Comparison of ENCODE assay signal across 15 cellular contexts in genomic region chr5:1054799-1055775, GRCh38. TPM values are rescaled to one million over a fixed set of nuclear protein-coding genes. Genes with fewer than 3 reads are reported as not detected.
DNase-seq lines count a peak whose midpoint lies in the region; ATAC-seq and TF ChIP-seq lines count a peak whose summit lies in the region.
"Had no signal": no experiment of that assay in that cellular context is flagged by ENCODE, and none has a peak within 500 bp of the region (broad histone marks: within the 10 kb centered on the region; RNA-seq: fewer than 3 reads in every experiment).

No MANE protein-coding gene starts in this region.

- DNase-seq in left ventricle myocardium inferior (peak; percentile 13), left cardiac atrium (no peak), RWPE1 (ENCODE audit: low spot score) (no peak), right cardiac atrium (peak; percentile 10 to 54 (median 35)), psoas muscle (peak; percentile 10 to 36), tibial artery (no peak), vagina (ENCODE audit: extremely low spot score in 2 of 2) (no peak), brain microvascular endothelial cell (no peak)
- DNase-seq: CD8-positive, alpha-beta memory T cell; NCI-H1436 treated with DMSO at 0.1 percent for 48 hours; NCI-H2081 treated with DMSO at 0.1 percent for 48 hours; NCI-H2227 treated with DMSO at 0.1 percent for 48 hours; NCI-H524 treated with DMSO at 0.1 percent for 48 hours had no signal

- TF ChIP-seq POLR2A in vagina (IDR thresholded peaks at IDR 0.05), result no peak

- intact Hi-C loops in left ventricle myocardium inferior (cut with micrococcal nuclease), result no loop called here
- intact Hi-C loops in left cardiac atrium (cut with DNase I), result no loop called here
- intact Hi-C loops in right cardiac atrium (cut with DNase I), result no loop called here
- intact Hi-C loops in psoas muscle (cut with DNase I), result no loop called here
- intact Hi-C loops in tibial artery (cut with DNase I; ENCODE audit: low total_unique reads), result no loop called here
- intact Hi-C loops in vagina (cut with DNase I), result no loop called here

- POLR2A ChIA-PET in RWPE1 (lab: Yijun Ruan, JAX; ENCODE audit: low non-redundant PET), result no interaction called here

- H3K9me3 ChIP-seq in left ventricle myocardium inferior (replicated peaks) (no peaks in the 10 kb centered on the region), right cardiac atrium (ENCODE audit: control insufficient read depth, low read length) (no peaks in the 10 kb centered on the region), psoas muscle (no peaks in the 10 kb centered on the region), tibial artery (no peaks in the 10 kb centered on the region), vagina (no peaks in the 10 kb centered on the region)
- H3K9me3 ChIP-seq: HAP-1 had no signal

- CTCF ChIA-PET in RWPE1 (lab: Yijun Ruan, JAX), result no interaction called here

- ATAC-seq in left cardiac atrium (no peak), right cardiac atrium (no peak), psoas muscle (no peak)

- TF ChIP-seq CTCF in left ventricle myocardium inferior (IDR thresholded peaks at IDR 0.05; ENCODE audit: borderline replicate concordance), result no peak
- TF ChIP-seq CTCF in RWPE1 (conservative IDR thresholded peaks at IDR 0.05; ENCODE audit: low read depth), result no peak
- no peak for TF ChIP-seq CTCF in psoas muscle (IDR thresholded peaks at IDR 0.05)
- TF ChIP-seq CTCF in tibial artery (IDR thresholded peaks at IDR 0.05), result no peak
- no peak for TF ChIP-seq CTCF in vagina (IDR thresholded peaks at IDR 0.05)
- no peak for TF ChIP-seq CTCF in brain microvascular endothelial cell (IDR thresholded peaks at IDR 0.05; ENCODE audit: low read depth, low read length, missing control alignments)

- H3K36me3 ChIP-seq in left ventricle myocardium inferior (peaks cover 91% of the 10 kb centered on the region), psoas muscle (ENCODE audit: insufficient read depth in 1 of 2, low read depth in 1 of 2) (peaks cover 0 to 11% of the 10 kb centered on the region in 2 donors), tibial artery (peaks cover 4 to 96% (median 64%) of the 10 kb centered on the region in 3 donors), vagina (no peaks in the 10 kb centered on the region), brain microvascular endothelial cell (replicated peaks) (no peaks in the 10 kb centered on the region)

- H3K4me3 ChIP-seq in left ventricle myocardium inferior (no peak overlapping the region), right cardiac atrium (ENCODE audit: low read length) (no peak overlapping the region), psoas muscle (no peak overlapping the region), tibial artery (no peak overlapping the region), vagina (no peak overlapping the region), brain microvascular endothelial cell (ENCODE audit: low read depth, low read length) (no peak overlapping the region)
- H3K4me3 ChIP-seq: HAP-1, SK-N-MC had no signal

- in situ Hi-C loops in brain microvascular endothelial cell (cut with HindIII; ENCODE audit: low pct_ligation_motif_present, low sequenced_read_pairs), result no loop called here

- H3K27ac ChIP-seq in left ventricle myocardium inferior (replicated peaks) (peak overlapping the region; percentile 80), RWPE1 (peak overlapping the region; percentile 30; the same call in 1 of the 2 replicates), right cardiac atrium (ENCODE audit: low read length) (no peak overlapping the region), psoas muscle (no peak overlapping the region), tibial artery (no peak overlapping the region), vagina (no peak overlapping the region), brain microvascular endothelial cell (no peak overlapping the region)
- H3K27ac ChIP-seq: SK-N-MC had no signal

- no peaks in the 10 kb centered on the region for H3K27me3 ChIP-seq in left ventricle myocardium inferior (ENCODE audit: low read depth)
- H3K27me3 ChIP-seq in right cardiac atrium (ENCODE audit: control insufficient read depth, insufficient read depth), result no peaks in the 10 kb centered on the region
- peaks cover 0 to 26% (median 0%) of the 10 kb centered on the region in 3 donors for H3K27me3 ChIP-seq in psoas muscle (ENCODE audit: insufficient read depth in 3 of 3, low read length in 2 of 3)
- no peaks in the 10 kb centered on the region for H3K27me3 ChIP-seq in tibial artery
- no peaks in the 10 kb centered on the region for H3K27me3 ChIP-seq in vagina
- H3K27me3 ChIP-seq in brain microvascular endothelial cell (replicated peaks), result no peaks in the 10 kb centered on the region

- WGBS in right cardiac atrium, result 86% methylated on average over 39 of the region's 39 CpGs
- 88 to 92% (median 91%) methylated on average over 39 of the region's 39 CpGs for WGBS in psoas muscle, 3 donors

- H3K4me1 ChIP-seq in left ventricle myocardium inferior (peaks cover 45% of the 10 kb centered on the region), right cardiac atrium (ENCODE audit: control insufficient read depth, insufficient read depth, low read length) (no peaks in the 10 kb centered on the region), psoas muscle (no peaks in the 10 kb centered on the region), tibial artery (no peaks in the 10 kb centered on the region), vagina (no peaks in the 10 kb centered on the region)
- H3K4me1 ChIP-seq: HAP-1 had no signal

RNA-seq across cellular contexts. Expression of gene NKD2, which starts 46.5 kb away (rescaled TPM):
- 3.7 TPM for total RNA-seq in left ventricle myocardium inferior
- total RNA-seq in left cardiac atrium, result 10 to 100 TPM in 1 of 2 donors, 1 to 10 TPM in 1; 4.4 to 10.4 TPM
- total RNA-seq in right cardiac atrium, result 1 to 10 TPM; 1.9 to 8.6 (median 3.1) TPM
- polyA plus RNA-seq in right cardiac atrium, result 2.6 TPM
- under 1 TPM in 3 of 4 donors, not detected in 1; 0.59 to 0.96 (median 0.83) TPM for total RNA-seq in psoas muscle
- polyA plus RNA-seq in psoas muscle, result under 1 TPM; 0.08 to 0.68 (median 0.35) TPM
- 2.0 TPM for total RNA-seq in vagina
- polyA plus RNA-seq: CD8-positive, alpha-beta memory T cell had no signal

RNA-seq across cellular contexts. Expression of gene SLC12A7, which starts 56.8 kb away (rescaled TPM):
- 140 TPM for total RNA-seq in left ventricle myocardium inferior
- total RNA-seq in left cardiac atrium, result 10 to 100 TPM; 53.7 to 54.1 TPM
- total RNA-seq in right cardiac atrium, result 10 to 100 TPM; 57.2 to 80.5 (median 65.6) TPM
- 28.5 TPM for polyA plus RNA-seq in right cardiac atrium
- 10 to 100 TPM in 3 of 4 donors, 1 to 10 TPM in 1; 4.5 to 22.0 (median 15.1) TPM for total RNA-seq in psoas muscle
- polyA plus RNA-seq in psoas muscle, result 1 to 10 TPM; 2.3 to 3.8 (median 2.3) TPM
- total RNA-seq in vagina, result 21.6 TPM

Comparison
In these comparisons a context has a peak if more than half of its experiments do, and no peak if none do; other contexts are left out.
1. DNase-seq: peak in left ventricle myocardium inferior (single experiment), right cardiac atrium (3 of 3) and psoas muscle (2 of 2); none in left cardiac atrium (single experiment), RWPE1 (single experiment), tibial artery (0 of 2), vagina (0 of 2) and brain microvascular endothelial cell (single experiment).
2. H3K27ac ChIP-seq: peak in left ventricle myocardium inferior (single experiment) and RWPE1 (single experiment); none in right cardiac atrium (single experiment), psoas muscle (single experiment), tibial artery (0 of 2), vagina (single experiment) and brain microvascular endothelial cell (single experiment).